8 cellular contexts compared by ENCODE assay signal in genomic region chr9:130173462-130173876, GRCh38. TPM values are rescaled to one million over a fixed set of nuclear protein-coding genes. Genes with fewer than 3 reads are reported as not detected.
DNase-seq lines count a peak whose midpoint lies in the region; ATAC-seq, FAIRE-seq and TF ChIP-seq lines count a peak whose summit lies in the region.

No MANE protein-coding gene starts in this region.

- no peak for TF ChIP-seq POLR2A in endothelial cell of umbilical vein (IDR thresholded peaks at IDR 0.05; ENCODE audit: low read depth, low read length)

- H2AFZ ChIP-seq in endothelial cell of umbilical vein (ENCODE audit: low read depth, low read length) (peak overlapping the region; percentile 6), neuronal stem cell (ENCODE audit: low read length) (peak overlapping the region; percentile 82)

- no peak for ATAC-seq in HG03520 (IDR thresholded peaks at IDR 0.05; ENCODE audit: unreplicated experiment)
- no peak for ATAC-seq in HG02588 (IDR thresholded peaks at IDR 0.05; ENCODE audit: unreplicated experiment)
- ATAC-seq in HG03342 (IDR thresholded peaks at IDR 0.05; ENCODE audit: unreplicated experiment), result no peak

- H3K36me3 ChIP-seq in endothelial cell of umbilical vein (ENCODE audit: control insufficient read depth in 2 of 2, extremely low read depth in 1 of 2, insufficient read depth in 2 of 2, low read length in 2 of 2) (peaks cover 0 to 4% of the 10 kb centered on the region in 2 experiments), neuronal stem cell (replicated peaks in 1 of 2; ENCODE audit: control insufficient read depth in 2 of 2, insufficient read depth in 2 of 2, low read length in 2 of 2) (peaks cover 3 to 6% of the 10 kb centered on the region in 2 donors)

- H4K20me1 ChIP-seq in endothelial cell of umbilical vein (replicated peaks; ENCODE audit: control insufficient read depth, extremely low read depth, insufficient read depth, low read length), result no peaks in the 10 kb centered on the region

- no peak overlapping the region for H2BK5ac ChIP-seq in neuronal stem cell (ENCODE audit: low read length)

- DNase-seq in RKO (ENCODE audit: low spot score) (peak; percentile 55), endothelial cell of umbilical vein (ENCODE audit: low read depth, low spot score) (no peak), neuronal stem cell (ENCODE audit: low spot score) (no peak), cortex of kidney (lab: John Stamatoyannopoulos, UW) (no peak)

- H3K4me1 ChIP-seq in endothelial cell of umbilical vein (ENCODE audit: control insufficient read depth, extremely low read depth, insufficient read depth, low read length), result peaks cover 9% of the 10 kb centered on the region
- peaks cover 10 to 25% of the 10 kb centered on the region in 2 donors for H3K4me1 ChIP-seq in neuronal stem cell (ENCODE audit: control insufficient read depth in 2 of 2, insufficient read depth in 1 of 2, low read depth in 1 of 2, low read length in 2 of 2)

- peak overlapping the region; percentile 90 for H2BK15ac ChIP-seq in neuronal stem cell (ENCODE audit: low read length)

- H2BK120ac ChIP-seq in neuronal stem cell (ENCODE audit: low read depth, low read length), result no peak overlapping the region

- POLR2A ChIA-PET in endothelial cell of umbilical vein (lab: Charles Lee), result interaction anchor here (0.7 kb wide), 1 partner anchor 12 kb away, joined by 3 read pairs; no protein-coding TSS in a partner anchor

- peaks cover 18% of the 10 kb centered on the region for H3K79me1 ChIP-seq in neuronal stem cell (ENCODE audit: low read depth, low read length)

- peak overlapping the region; percentile 69 for H3K9ac ChIP-seq in endothelial cell of umbilical vein (replicated peaks; ENCODE audit: extremely low read depth, insufficient read depth, low read length)
- peak overlapping the region; percentile 91 for H3K9ac ChIP-seq in neuronal stem cell (ENCODE audit: low read depth, low read length, poor library complexity)

- WGBS in neuronal stem cell (ENCODE audit: extremely low coverage in 2 of 2, insufficient read length in 2 of 2, insufficient replicate concordance in 1 of 2), 2 donors, result no CpG with 5 or more reads among the region's 8 CpGs

- peak overlapping the region; percentile 50 for H4K8ac ChIP-seq in neuronal stem cell (ENCODE audit: low read depth, low read length)

- FAIRE-seq in endothelial cell of umbilical vein (lab: Jason Lieb, UNC), result no peak

- intact Hi-C loops in endothelial cell of umbilical vein (cut with micrococcal nuclease), result loop anchor here (2.0 kb wide), 1 partner anchor 67 kb away; no protein-coding TSS in a partner anchor

- TF ChIP-seq CTCF in C4-2B (conservative IDR thresholded peaks at IDR 0.05) (no peak), endothelial cell of umbilical vein (IDR thresholded peaks at IDR 0.05; ENCODE audit: extremely low read depth in 1 of 2, insufficient read depth in 1 of 2, low read depth in 1 of 2, low read length in 2 of 2) (no peak)

- H3K79me2 ChIP-seq in endothelial cell of umbilical vein (ENCODE audit: control insufficient read depth, insufficient read depth, low read length), result peaks cover 48% of the 10 kb centered on the region

- H3K9me3 ChIP-seq in endothelial cell of umbilical vein (replicated peaks; ENCODE audit: control insufficient read depth, insufficient read depth, low read length), result no peaks in the 10 kb centered on the region
- H3K9me3 ChIP-seq in neuronal stem cell (replicated peaks in 1 of 2; ENCODE audit: control insufficient read depth in 2 of 2, insufficient read depth in 1 of 2, low read depth in 1 of 2, low read length in 2 of 2), result peaks cover 0 to 2% of the 10 kb centered on the region in 2 donors

- no peak overlapping the region for H2BK12ac ChIP-seq in neuronal stem cell (ENCODE audit: low read length)

- H3K18ac ChIP-seq in neuronal stem cell (ENCODE audit: low read length), result peak overlapping the region; percentile 92

- peak overlapping the region; percentile 99 for H3K14ac ChIP-seq in neuronal stem cell (ENCODE audit: low read length)

- H3K9me1 ChIP-seq in endothelial cell of umbilical vein (replicated peaks; ENCODE audit: control insufficient read depth, extremely low read depth, insufficient read depth, low read length), result no peaks in the 10 kb centered on the region

- dilution Hi-C loops in endothelial cell of umbilical vein (cut with MboI; ENCODE audit: extremely low pct_ligation_motif_present, low sequenced_read_pairs), result no loop called here

- CTCF ChIA-PET in endothelial cell of umbilical vein (lab: Charles Lee), result interaction anchor here (0.8 to 1.1 kb wide), 3 partner anchors 10 to 65 kb away, joined by 3 to 4 read pairs (median 3); no protein-coding TSS in a partner anchor

- H3K23ac ChIP-seq in neuronal stem cell (ENCODE audit: low read depth, low read length, poor library complexity), result peak overlapping the region; percentile 29

- H3K4me2 ChIP-seq in endothelial cell of umbilical vein (ENCODE audit: insufficient read depth, low read length) (peak overlapping the region; percentile 78), neuronal stem cell (ENCODE audit: insufficient read depth, low read length, poor library complexity, severe bottlenecking) (peak overlapping the region; percentile 99)

- H4K91ac ChIP-seq in neuronal stem cell (ENCODE audit: low read depth, low read length, poor library complexity), result peak overlapping the region; percentile 92

- BruUV-seq in endothelial cell of umbilical vein (replicated peaks; lab: Mats Ljungman, UMichigan), result TSS peak; percentile 19

- peak overlapping the region; percentile 72 for H3K27ac ChIP-seq in C4-2B
- peak overlapping the region; percentile 43 for H3K27ac ChIP-seq in endothelial cell of umbilical vein (ENCODE audit: insufficient read depth, low read depth, low read length)
- no peak overlapping the region for H3K27ac ChIP-seq in neuronal stem cell (replicated peaks; ENCODE audit: low read length)

- H3K27me3 ChIP-seq in endothelial cell of umbilical vein (ENCODE audit: control insufficient read depth in 2 of 2, insufficient read depth in 2 of 2, low read length in 2 of 2) (no peaks in the 10 kb centered on the region), neuronal stem cell (ENCODE audit: control insufficient read depth in 3 of 3, insufficient read depth in 3 of 3, low read depth in 1 of 3, low read length in 3 of 3) (peaks cover 0 to 15% (median 0%) of the 10 kb centered on the region in 3 experiments)

- peak overlapping the region; percentile 42 to 60 (median 54) for H3K4me3 ChIP-seq in endothelial cell of umbilical vein (replicated peaks in 1 of 3; ENCODE audit: insufficient read depth in 1 of 3, low read depth in 1 of 3, low read length in 3 of 3)
- H3K4me3 ChIP-seq in neuronal stem cell (ENCODE audit: low read length in 2 of 2), result peak overlapping the region; percentile 59 to 82

- no peak overlapping the region for H3K4ac ChIP-seq in neuronal stem cell (ENCODE audit: low read length)

- peak overlapping the region; percentile 94 for H2AK5ac ChIP-seq in neuronal stem cell (ENCODE audit: low read depth, low read length)

TF ChIP-seq in endothelial cell of umbilical vein, 7 proteins besides CTCF, POLR2A, EP300 and RAD21:
- no peak for TF ChIP-seq FOS (IDR thresholded peaks at IDR 0.05; ENCODE audit: borderline replicate concordance, insufficient read depth, low read length)
- TF ChIP-seq POLR2AphosphoS5 (IDR thresholded peaks at IDR 0.05; ENCODE audit: insufficient read depth, low read depth, low read length), result no peak
- no peak for TF ChIP-seq GATA2 (IDR thresholded peaks at IDR 0.05; ENCODE audit: insufficient read depth, insufficient read length, low read depth, low read length)
- no peak for TF ChIP-seq MAX (IDR thresholded peaks at IDR 0.05; ENCODE audit: insufficient read depth, insufficient read length)
- TF ChIP-seq JUN (IDR thresholded peaks at IDR 0.05; ENCODE audit: borderline replicate concordance, insufficient read depth, insufficient read length, low read depth), result no peak
- no peak for TF ChIP-seq EZH2 (IDR thresholded peaks at IDR 0.05; ENCODE audit: borderline replicate concordance, low read depth, low read length, severe bottlenecking)
- TF ChIP-seq MYC (IDR thresholded peaks at IDR 0.05; ENCODE audit: low read depth, low read length), result no peak

RNA-seq across cellular contexts. Expression of gene NCS1, which starts 1.3 kb away (rescaled TPM):
- total RNA-seq in endothelial cell of umbilical vein, result 68.3 and 77.4 TPM in 2 replicates
- polyA plus RNA-seq in endothelial cell of umbilical vein, result 52.2 and 53.6 TPM in 2 replicates
- 45.3 and 45.6 TPM in 2 replicates for polyA plus RNA-seq in endothelial cell of umbilical vein (2011; cell fraction: cytosol; rRNA removed)
- 22.4 and 24.6 TPM in 2 replicates for polyA plus RNA-seq in endothelial cell of umbilical vein (2011; cell fraction: nucleus; rRNA removed)
- 55.3 and 55.8 TPM in 2 replicates for polyA plus RNA-seq in endothelial cell of umbilical vein (2012)
- 41.3 and 49.0 TPM in 2 replicates for polyA minus RNA-seq in endothelial cell of umbilical vein
- 47.2 TPM for polyA minus RNA-seq in endothelial cell of umbilical vein (2011; cell fraction: cytosol; rRNA and poly(A)+ RNA removed)
- 9.4 and 10.8 TPM in 2 replicates for polyA minus RNA-seq in endothelial cell of umbilical vein (2011; cell fraction: nucleus; rRNA and poly(A)+ RNA removed)
- 36.7 TPM for polyA plus RNA-seq in neuronal stem cell (2013, experiment 1 of 2)
- polyA plus RNA-seq in neuronal stem cell (2013, experiment 2 of 2), result 36.1 TPM
